ENCODE assay signal across 14 cellular contexts in genomic region chr2:104476563-104476988, GRCh38.
"Had no signal": no experiment of that assay in that cellular context is flagged by ENCODE, and none has a peak within 500 bp of the region (broad histone marks: within the 10 kb centered on the region; RNA-seq: fewer than 3 reads in every experiment).

No MANE protein-coding gene starts in this region.

- H3K9me3 ChIP-seq: prostate gland, suprapubic skin had no signal

- H3K27ac ChIP-seq: coronary artery, prostate gland, suprapubic skin had no signal

- H3K4me1 ChIP-seq: prostate gland, suprapubic skin had no signal

- ATAC-seq: activated T-cell treated with anti-CD3 and anti-CD28 coated beads, Interleukin-2, amount 50 U/mL, for 4 hours; left cardiac atrium; natural killer cell treated with Interleukin-12 subunit alpha and Interleukin-12 subunit beta and Interleukin-15 and Interleukin-18, amount 100 ng/mL, for 72 hours; sciatic nerve had no signal

- H3K36me3 ChIP-seq: prostate gland, suprapubic skin had no signal

- DNase-seq: activated CD4-positive, alpha-beta T cell treated with anti-CD3 and anti-CD28 coated beads for 1 hour; activated CD4-positive, alpha-beta T cell treated with anti-CD3 and anti-CD28 coated beads, Interleukin-2, amount 50 U/mL, for 48 hours; activated gamma-delta T cell; activated T-cell treated with anti-CD3 and anti-CD28 coated beads, Interleukin-2, amount 50 U/mL, for 4 hours; left cardiac atrium; mammary epithelial cell; stimulated activated CD4-positive, alpha-beta T cell treated with anti-CD3 and anti-CD28 coated beads, Interleukin-12 subunit alpha, Interleukin-12 subunit beta, amount 100 ng/mL, for 4 hours; stimulated activated naive CD4-positive, alpha-beta T cell; T1000 had no signal

- H3K4me3 ChIP-seq: coronary artery, prostate gland, suprapubic skin had no signal

- H3K27me3 ChIP-seq: suprapubic skin had no signal
